ENCODE assay signal across 14 cellular contexts in the genomic region with DNA sequence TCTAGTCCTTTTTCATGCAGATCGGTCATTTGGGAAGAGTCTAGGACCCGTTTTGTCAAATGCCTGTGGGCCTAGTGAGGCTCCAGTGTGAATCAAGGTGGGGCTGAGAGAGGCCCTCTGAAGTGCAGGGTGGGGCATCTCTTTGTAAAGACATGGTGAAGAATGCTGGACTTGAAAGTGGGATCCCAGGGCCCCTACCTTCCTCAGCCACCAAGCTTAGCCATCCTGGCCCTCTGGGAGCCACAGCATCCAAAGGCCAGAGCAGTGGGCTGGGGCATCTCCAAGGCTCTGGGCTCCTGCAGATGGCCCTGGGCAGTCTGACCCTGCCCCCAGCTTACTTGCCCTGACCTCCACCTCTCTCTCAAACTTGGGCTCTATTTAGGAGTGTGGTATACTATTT.
DNase-seq lines count a peak whose midpoint lies in the region.
"Had no signal": no experiment of that assay in that cellular context is flagged by ENCODE, and none has a peak within 500 bp of the region (broad histone marks: within the 10 kb centered on the region; RNA-seq: fewer than 3 reads in every experiment).

No MANE protein-coding gene starts in this region.

- H3K4me3 Mint-ChIP-seq in activated CD4-positive, alpha-beta T cell treated with anti-CD3 and anti-CD28 coated beads, Interleukin-2, amount 10 ng/mL, durations not matched to agents 24 days and 14 days: no peak overlapping the region
- H3K4me3 Mint-ChIP-seq: CD4-positive, alpha-beta memory T cell; HFFc6 had no signal

- no peak overlapping the region for H3K27ac Mint-ChIP-seq in activated CD4-positive, alpha-beta T cell treated with anti-CD3 and anti-CD28 coated beads, Interleukin-2, amount 10 ng/mL, durations not matched to agents 24 days and 14 days
- H3K27ac Mint-ChIP-seq: CD4-positive, alpha-beta memory T cell; HFFc6 had no signal

- H3K9me3 Mint-ChIP-seq in activated CD4-positive, alpha-beta T cell treated with anti-CD3 and anti-CD28 coated beads, Interleukin-2, amount 10 ng/mL, durations not matched to agents 24 days and 14 days: no peaks in the 10 kb centered on the region
- H3K9me3 Mint-ChIP-seq: CD4-positive, alpha-beta memory T cell; HFFc6 had no signal

- H3K36me3 Mint-ChIP-seq in activated CD4-positive, alpha-beta T cell treated with anti-CD3 and anti-CD28 coated beads, Interleukin-2, amount 10 ng/mL, durations not matched to agents 24 days and 14 days (ENCODE audit: low read depth): no peaks in the 10 kb centered on the region
- H3K36me3 Mint-ChIP-seq: CD4-positive, alpha-beta memory T cell had no signal

- intact Hi-C loops in activated CD4-positive, alpha-beta T cell treated with anti-CD3 and anti-CD28 coated beads, Interleukin-2, amount 10 ng/mL, durations not matched to agents 24 days and 14 days (cut with micrococcal nuclease): no loop called here

- peak; percentile 24 for DNase-seq in activated CD4-positive, alpha-beta T cell treated with anti-CD3 and anti-CD28 coated beads, Interleukin-2, amount 10 ng/mL, durations not matched to agents 24 days and 14 days
- DNase-seq in activated CD4-positive, alpha-beta T cell treated with anti-CD3 and anti-CD28 coated beads for 1 hour: no peak
- peak; percentile 2 for DNase-seq in AG08396 (ENCODE audit: low spot score)
- peak; percentile 55 for DNase-seq in mesenteric fat pad (ENCODE audit: low spot score)
- no peak for DNase-seq in stimulated activated naive CD4-positive, alpha-beta T cell treated with Interleukin-2 at 50 U/mL for 16 hours (lab: John Stamatoyannopoulos, UW)
- DNase-seq in NCI-H1417 treated with DMSO at 0.1 percent for 48 hours (lab: John Stamatoyannopoulos, UW): no peak
- DNase-seq: C1 segment of cervical spinal cord; Calu3; CD4-positive, alpha-beta memory T cell; COR-L47; DMS153; DND-41; GOT3; HFFc6 had no signal

- H3K27me3 Mint-ChIP-seq in activated CD4-positive, alpha-beta T cell treated with anti-CD3 and anti-CD28 coated beads, Interleukin-2, amount 10 ng/mL, durations not matched to agents 24 days and 14 days: no peaks in the 10 kb centered on the region

- no peaks in the 10 kb centered on the region for H3K4me1 Mint-ChIP-seq in activated CD4-positive, alpha-beta T cell treated with anti-CD3 and anti-CD28 coated beads, Interleukin-2, amount 10 ng/mL, durations not matched to agents 24 days and 14 days
- H3K4me1 Mint-ChIP-seq: CD4-positive, alpha-beta memory T cell had no signal

Comparison
In these comparisons a context has a peak if more than half of its experiments do, and no peak if none do; other contexts are left out.
1. DNase-seq: peak in activated CD4-positive, alpha-beta T cell treated with anti-CD3 and anti-CD28 coated beads, Interleukin-2, amount 10 ng/mL, durations not matched to agents 24 days and 14 days (single experiment), AG08396 (single experiment) and mesenteric fat pad (single experiment); none in activated CD4-positive, alpha-beta T cell treated with anti-CD3 and anti-CD28 coated beads for 1 hour (single experiment), stimulated activated naive CD4-positive, alpha-beta T cell treated with Interleukin-2 at 50 U/mL for 16 hours (single experiment) and NCI-H1417 treated with DMSO at 0.1 percent for 48 hours (single experiment).